1 cellular context compared by ENCODE assay signal in genomic region chr17:512926-513325, GRCh38.
TF ChIP-seq lines count a peak whose summit lies in the region.

No MANE protein-coding gene starts in this region.

TF ChIP-seq in SK-N-SH, 30 proteins besides CTCF, POLR2A, EP300 and RAD21 (continued from another document):
- TF ChIP-seq PBX3 (IDR thresholded peaks at IDR 0.05) (peak; percentile 81), TAF1 (IDR thresholded peaks at IDR 0.05; ENCODE audit: borderline replicate concordance, low read depth, low read length) (no peak), RXRA (IDR thresholded peaks at IDR 0.05; ENCODE audit: borderline replicate concordance, low read depth) (0 out of 2 replicates have a peak, but pooled peaks have one; percentile 37), MAX (IDR thresholded peaks at IDR 0.05; ENCODE audit: low read depth) (no peak; the same call in 1 of the 2 replicates), FOXJ3 (CRISPR knock-in tag; IDR thresholded peaks at IDR 0.05) (no peak), USF2 (IDR thresholded peaks at IDR 0.05; ENCODE audit: borderline replicate concordance, low read depth, low read length) (no peak), SIN3A (IDR thresholded peaks at IDR 0.05; ENCODE audit: borderline replicate concordance, low read depth, low read length) (no peak), GABPA (IDR thresholded peaks at IDR 0.05; ENCODE audit: low read depth) (no peak), RFX5 (IDR thresholded peaks at IDR 0.05; ENCODE audit: low read length) (no peak), GATA2 (CRISPR knock-in tag; IDR thresholded peaks at IDR 0.05) (0 out of 2 replicates have a peak, but pooled peaks have one; percentile 16), YY1 (IDR thresholded peaks at IDR 0.05; ENCODE audit: low read depth) (no peak), ELF1 (IDR thresholded peaks at IDR 0.05) (no peak), NFIC (IDR thresholded peaks at IDR 0.05; ENCODE audit: borderline replicate concordance) (no peak), RCOR1 (IDR thresholded peaks at IDR 0.05; ENCODE audit: low read length) (peak; percentile 89), TEAD4 (IDR thresholded peaks at IDR 0.05; ENCODE audit: borderline replicate concordance, insufficient read depth) (no peak), MXI1 (IDR thresholded peaks at IDR 0.05; ENCODE audit: low read depth, low read length) (peak; percentile 72; the same call in 1 of the 2 replicates), FOSL2 (IDR thresholded peaks at IDR 0.05; ENCODE audit: borderline replicate concordance, low read depth) (no peak), IRF3 (IDR thresholded peaks at IDR 0.05; ENCODE audit: low read depth, low read length) (no peak), NRF1 (IDR thresholded peaks at IDR 0.05; ENCODE audit: low read depth, low read length) (no peak)
TF ChIP-seq in SK-N-SH: peak in this region for 8.
